In the genomic region with DNA sequence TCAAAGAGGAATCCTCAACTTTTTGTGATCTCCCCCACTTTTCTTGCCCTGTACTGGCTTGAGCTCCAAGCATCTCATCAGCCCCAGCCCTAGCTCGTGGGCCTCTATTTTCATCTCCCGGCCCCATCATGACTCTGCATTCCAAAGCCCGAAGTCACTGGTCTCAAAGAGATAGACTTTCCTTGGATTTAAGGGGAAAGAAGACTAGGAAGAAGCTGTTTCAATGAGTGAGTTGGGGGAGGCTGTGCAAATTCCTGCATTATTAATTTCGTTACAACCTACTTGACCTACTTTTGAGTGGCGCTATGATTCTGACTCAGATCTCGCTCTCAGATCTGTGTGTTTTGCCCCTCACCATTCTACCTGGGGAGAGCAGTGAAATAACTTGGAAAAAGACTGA, we compare ENCODE assay signal across 11 cellular contexts.
DNase-seq lines count a peak whose midpoint lies in the region; ATAC-seq and TF ChIP-seq lines count a peak whose summit lies in the region.
"Had no signal": no experiment of that assay in that cellular context is flagged by ENCODE, and none has a peak within 500 bp of the region (broad histone marks: within the 10 kb centered on the region; RNA-seq: fewer than 3 reads in every experiment).

No MANE protein-coding gene starts in this region.

- H3K36me3 ChIP-seq in gastroesophageal sphincter: no peaks in the 10 kb centered on the region
- no peaks in the 10 kb centered on the region for H3K36me3 ChIP-seq in smooth muscle cell (ENCODE audit: low read depth)
- H3K36me3 ChIP-seq in SJCRH30: no peaks in the 10 kb centered on the region
- H3K36me3 ChIP-seq in BE2C: no peaks in the 10 kb centered on the region
- H3K36me3 ChIP-seq: thyroid gland had no signal

- peak overlapping the region; percentile 62 for H3K4me2 ChIP-seq in smooth muscle cell

- H2AFZ ChIP-seq in smooth muscle cell (ENCODE audit: low read depth): no peak overlapping the region

- H3K4me1 ChIP-seq in gastroesophageal sphincter (peaks cover 6 to 69% (median 27%) of the 10 kb centered on the region in 3 donors), smooth muscle cell (ENCODE audit: low read depth) (peaks cover 26% of the 10 kb centered on the region), SJCRH30 (peaks cover 27% of the 10 kb centered on the region), BE2C (peaks cover 6% of the 10 kb centered on the region)

- TF ChIP-seq POLR2A in gastroesophageal sphincter (IDR thresholded peaks at IDR 0.05): no peak

- H3K4me3 ChIP-seq in gastroesophageal sphincter: no peak overlapping the region
- no peak overlapping the region for H3K4me3 ChIP-seq in smooth muscle cell
- no peak overlapping the region for H3K4me3 ChIP-seq in SJCRH30
- no peak overlapping the region for H3K4me3 ChIP-seq in BE2C (ENCODE audit: low read depth, low read length)
- H3K4me3 ChIP-seq: thyroid gland had no signal

- DNase-seq in smooth muscle cell (lab: John Stamatoyannopoulos, UW; ENCODE audit: unreplicated experiment) (no peak), NCI-H2029 (lab: John Stamatoyannopoulos, UW) (no peak), SJCRH30 (no peak), BE2C (no peak)
- no peak for DNase-seq in activated CD8-positive, alpha-beta memory T cell treated with anti-CD3 and anti-CD28 coated beads, Interleukin-2, amount 50 U/mL, for 4 hours
- DNase-seq: CD8-positive, alpha-beta T cell; NCI-H2171; thyroid gland had no signal

- H3K27me3 ChIP-seq in gastroesophageal sphincter: no peaks in the 10 kb centered on the region
- no peaks in the 10 kb centered on the region for H3K27me3 ChIP-seq in smooth muscle cell (ENCODE audit: low read depth)
- no peaks in the 10 kb centered on the region for H3K27me3 ChIP-seq in SJCRH30
- no peaks in the 10 kb centered on the region for H3K27me3 ChIP-seq in BE2C
- H3K27me3 ChIP-seq: thyroid gland had no signal

- no peak for TF ChIP-seq CTCF in VCaP (conservative IDR thresholded peaks at IDR 0.05)
- TF ChIP-seq CTCF in gastroesophageal sphincter (IDR thresholded peaks at IDR 0.05): no peak
- TF ChIP-seq CTCF in smooth muscle cell (IDR thresholded peaks at IDR 0.05; ENCODE audit: borderline replicate concordance, insufficient read depth, poor library complexity, severe bottlenecking): no peak
- no peak for TF ChIP-seq CTCF in BE2C (IDR thresholded peaks at IDR 0.05; ENCODE audit: low read depth, low read length)

- no peaks in the 10 kb centered on the region for H3K9me3 ChIP-seq in gastroesophageal sphincter
- no peaks in the 10 kb centered on the region for H3K9me3 ChIP-seq in smooth muscle cell (replicated peaks; ENCODE audit: low read depth)
- no peaks in the 10 kb centered on the region; the same call in 1 of the 2 replicates for H3K9me3 ChIP-seq in SJCRH30 (replicated peaks)
- no peaks in the 10 kb centered on the region for H3K9me3 ChIP-seq in BE2C
- H3K9me3 ChIP-seq: thyroid gland had no signal

- peaks cover 9% of the 10 kb centered on the region for H3F3A ChIP-seq in smooth muscle cell (ENCODE audit: low read depth)

- ATAC-seq in GM19351 (IDR thresholded peaks at IDR 0.05; ENCODE audit: unreplicated experiment) (peak; percentile 59), gastroesophageal sphincter (no peak)
- ATAC-seq: CD8-positive, alpha-beta T cell had no signal

- TF ChIP-seq EP300 in gastroesophageal sphincter (IDR thresholded peaks at IDR 0.05): no peak

- 58 to 68% methylated on average over 5 to 6 of the region's 6 CpGs for WGBS in gastroesophageal sphincter (ENCODE audit: low coverage in 1 of 2), 2 donors
- 17% methylated on average over 6 of the region's 6 CpGs for WGBS in smooth muscle cell (ENCODE audit: low lambda C conversion rate)

- no peaks in the 10 kb centered on the region for H3K79me2 ChIP-seq in smooth muscle cell (ENCODE audit: low read depth)

- H3K9ac ChIP-seq in smooth muscle cell (ENCODE audit: low read depth): peak overlapping the region; percentile 45

- no peaks in the 10 kb centered on the region for H4K20me1 ChIP-seq in smooth muscle cell (ENCODE audit: low read depth)

- peak overlapping the region; percentile 90 for H3K27ac ChIP-seq in VCaP
- H3K27ac ChIP-seq in gastroesophageal sphincter: peak overlapping the region; percentile 74 to 92 (median 78)
- H3K27ac ChIP-seq in smooth muscle cell (ENCODE audit: low read depth): peak overlapping the region; percentile 78
- H3K27ac ChIP-seq in SJCRH30: no peak overlapping the region
